Comparison of ENCODE assay signal across 10 cellular contexts in genomic region chr6:84411060-84411629, GRCh38.
DNase-seq lines count a peak whose midpoint lies in the region; FAIRE-seq and TF ChIP-seq lines count a peak whose summit lies in the region.
"Had no signal": no experiment of that assay in that cellular context is flagged by ENCODE, and none has a peak within 500 bp of the region (broad histone marks: within the 10 kb centered on the region; RNA-seq: fewer than 3 reads in every experiment).

No MANE protein-coding gene starts in this region.

- no peaks in the 10 kb centered on the region for H3K36me3 ChIP-seq in small intestine (ENCODE audit: control insufficient read depth in 2 of 2, insufficient read depth in 2 of 2, low read length in 2 of 2)

- H3K27me3 ChIP-seq in small intestine (ENCODE audit: control insufficient read depth in 2 of 2, insufficient read depth in 2 of 2, low read length in 2 of 2): no peaks in the 10 kb centered on the region

- H3K9me3 ChIP-seq in small intestine (ENCODE audit: control insufficient read depth, low read depth): no peaks in the 10 kb centered on the region
- H3K9me3 ChIP-seq: A549 had no signal

- TF ChIP-seq CTCF in fibroblast of mammary gland (conservative IDR thresholded peaks at IDR 0.05; ENCODE audit: control insufficient read depth, insufficient read depth, low read depth, low read length): no peak

- DNase-seq in NCI-H2227 (lab: John Stamatoyannopoulos, UW; ENCODE audit: unreplicated experiment): peak; percentile 27
- DNase-seq in NCI-H2227 treated with DMSO at 0.1 percent for 48 hours (lab: John Stamatoyannopoulos, UW): no peak
- peak; percentile 81 for DNase-seq in NCI-H748 treated with DMSO at 0.1 percent for 48 hours (lab: John Stamatoyannopoulos, UW)
- DNase-seq in fibroblast of mammary gland (ENCODE audit: low read depth): peak; percentile 86
- DNase-seq in nucleus accumbens (lab: John Stamatoyannopoulos, UW): no peak
- no peak for DNase-seq in small intestine
- no peak for DNase-seq in NCI-H1694 (lab: John Stamatoyannopoulos, UW)
- no peak for DNase-seq in activated CD8-positive, alpha-beta memory T cell treated with anti-CD3 and anti-CD28 coated beads, Interleukin-2, amount 50 U/mL, for 48 hours
- DNase-seq: activated CD4-positive, alpha-beta T cell treated with anti-CD3 and anti-CD28 coated beads for 36 hours had no signal

- no peak overlapping the region for H3K4me3 ChIP-seq in fibroblast of mammary gland (ENCODE audit: control insufficient read depth, low read depth, low read length)
- H3K4me3 ChIP-seq in small intestine (ENCODE audit: low read depth in 1 of 2, low read length in 2 of 2): no peak overlapping the region
- H3K4me3 ChIP-seq: A549 had no signal

- H3K27ac ChIP-seq in small intestine (ENCODE audit: low read depth in 1 of 2, low read length in 1 of 2): no peak overlapping the region
- H3K27ac ChIP-seq: A549 had no signal

- no peaks in the 10 kb centered on the region for H3K4me1 ChIP-seq in small intestine (ENCODE audit: control insufficient read depth in 2 of 2, insufficient read depth in 1 of 2, low read depth in 1 of 2, low read length in 1 of 2)
- H3K4me1 ChIP-seq: A549 had no signal

- FAIRE-seq in small intestine (lab: Jason Lieb, UNC): no peak
- FAIRE-seq: A549 had no signal

- 49 to 60% (median 58%) methylated on average over 1 of the region's 1 CpG for WGBS in small intestine, 3 donors

Comparison
In these comparisons a context has a peak if more than half of its experiments do, and no peak if none do; other contexts are left out.
1. DNase-seq: peak in NCI-H2227 (single experiment), NCI-H748 treated with DMSO at 0.1 percent for 48 hours (single experiment) and fibroblast of mammary gland (single experiment); none in NCI-H2227 treated with DMSO at 0.1 percent for 48 hours (single experiment), nucleus accumbens (0 of 56), small intestine (single experiment), NCI-H1694 (single experiment) and activated CD8-positive, alpha-beta memory T cell treated with anti-CD3 and anti-CD28 coated beads, Interleukin-2, amount 50 U/mL, for 48 hours (single experiment).